ENCODE assay signal across 11 cellular contexts in genomic region chr5:135535820-135536801, GRCh38. TPM values are rescaled to one million over a fixed set of nuclear protein-coding genes. Genes with fewer than 3 reads are reported as not detected.
A peak's percentile ranks its signal among the peaks of the same experiment; 100 is the strongest.
DNase-seq lines count a peak whose midpoint lies in the region; ATAC-seq, FAIRE-seq and TF ChIP-seq lines count a peak whose summit lies in the region.
"Had no signal": no experiment of that assay in that cellular context is flagged by ENCODE, and none has a peak within 500 bp of the region (broad histone marks: within the 10 kb centered on the region; RNA-seq: fewer than 3 reads in every experiment).

TSS of gene NEUROG1 (minus strand) at chr5:135535964. CDS start at chr5:135535690, 274 bp downstream.

- no peak for TF ChIP-seq EP300 in Ishikawa (IDR thresholded peaks at IDR 0.05; ENCODE audit: borderline replicate concordance)

- H4K20me1 ChIP-seq in astrocyte (ENCODE audit: insufficient read depth, low read length) = no peaks in the 10 kb centered on the region

- peaks cover 83% of the 10 kb centered on the region for H3K27me3 ChIP-seq in astrocyte (ENCODE audit: insufficient read depth, low read length)
- peaks cover 23% of the 10 kb centered on the region for H3K27me3 ChIP-seq in CD8-positive, alpha-beta memory T cell (ENCODE audit: insufficient read depth, low read length, poor library complexity, severe bottlenecking)

- H3K27me3 Mint-ChIP-seq in CD14-positive monocyte (ENCODE audit: low read depth in 3 of 3) (peaks cover 95 to 98% (median 96%) of the 10 kb centered on the region in 3 donors), astrocyte (ENCODE audit: low read depth, unreplicated experiment) (peaks cover 86% of the 10 kb centered on the region), naive B cell (peaks cover 84 to 91% (median 91%) of the 10 kb centered on the region in 3 donors)
- H3K27me3 Mint-ChIP-seq in CD8-positive, alpha-beta memory T cell = peaks cover 47 to 87% of the 10 kb centered on the region in 2 donors

- no peak within 1 kb of the TSS for H3K9ac ChIP-seq in astrocyte (ENCODE audit: low read length)

- DNase-seq in CD14-positive monocyte (ENCODE audit: low spot score) (no peak), astrocyte (ENCODE audit: low read depth) (no peak), naive B cell (no peak)
- no peak for DNase-seq in CD8-positive, alpha-beta memory T cell
- DNase-seq: activated CD4-positive, CD25-positive, alpha-beta regulatory T cell; NCI-H446 treated with DMSO at 0.1 percent for 48 hours had no signal

- H3K36me3 ChIP-seq in astrocyte (ENCODE audit: insufficient read depth, low read length) = no peaks in the 10 kb centered on the region
- H3K36me3 ChIP-seq in CD8-positive, alpha-beta memory T cell (ENCODE audit: insufficient read depth, low read length) = no peaks in the 10 kb centered on the region

- no peak within 1 kb of the TSS for H3K27ac ChIP-seq in astrocyte (ENCODE audit: low read depth, low read length)
- no peak within 1 kb of the TSS for H3K27ac ChIP-seq in CD8-positive, alpha-beta memory T cell (ENCODE audit: low read depth, low read length)

- H3K9me3 ChIP-seq in astrocyte (ENCODE audit: insufficient read depth, low read depth, low read length) = peaks cover 3% of the 10 kb centered on the region
- H3K9me3 ChIP-seq in CD8-positive, alpha-beta memory T cell (ENCODE audit: low read length) = no peaks in the 10 kb centered on the region

- no peak within 1 kb of the TSS for H3K4me3 ChIP-seq in astrocyte (ENCODE audit: insufficient read depth, low read depth, low read length)
- no peak within 1 kb of the TSS for H3K4me3 ChIP-seq in CD8-positive, alpha-beta memory T cell (ENCODE audit: low read length)

- H3K4me3 Mint-ChIP-seq in CD14-positive monocyte = peak within 1 kb of the TSS; percentile 20 to 88
- H3K4me3 Mint-ChIP-seq in astrocyte (ENCODE audit: unreplicated experiment) = no peak within 1 kb of the TSS
- H3K4me3 Mint-ChIP-seq in naive B cell = peak within 1 kb of the TSS in 5 of 8 donors; percentile 51 to 81 (median 68)
- peak within 1 kb of the TSS in 1 of 7 donors; percentile 50 for H3K4me3 Mint-ChIP-seq in CD8-positive, alpha-beta memory T cell

- peak within 1 kb of the TSS; percentile 15 for H3K4me2 ChIP-seq in astrocyte (ENCODE audit: low read length)

- no peaks in the 10 kb centered on the region for H3K4me1 ChIP-seq in astrocyte (ENCODE audit: insufficient read depth, low read length)
- H3K4me1 ChIP-seq in CD8-positive, alpha-beta memory T cell (ENCODE audit: insufficient read depth, low read length) = no peaks in the 10 kb centered on the region

- TF ChIP-seq RAD21 in Ishikawa (IDR thresholded peaks at IDR 0.05; ENCODE audit: low read depth) = no peak

- POLR2A ChIA-PET in CD8-positive, alpha-beta memory T cell (lab: Charles Lee) = no interaction called here

- H2AFZ ChIP-seq in astrocyte (ENCODE audit: low read depth, low read length) = peak within 1 kb of the TSS; percentile 34

- no peak for TF ChIP-seq CTCF in CD14-positive monocyte (IDR thresholded peaks at IDR 0.05)
- TF ChIP-seq CTCF in astrocyte (IDR thresholded peaks at IDR 0.05; ENCODE audit: insufficient read depth, low read depth, low read length) = no peak

- H3K27ac Mint-ChIP-seq in CD14-positive monocyte = no peak within 1 kb of the TSS
- no peak within 1 kb of the TSS for H3K27ac Mint-ChIP-seq in astrocyte (ENCODE audit: unreplicated experiment)
- peak within 1 kb of the TSS in 1 of 6 donors; percentile 63 for H3K27ac Mint-ChIP-seq in naive B cell
- H3K27ac Mint-ChIP-seq in CD8-positive, alpha-beta memory T cell = peak within 1 kb of the TSS in 1 of 8 donors; percentile 34

- CTCF ChIA-PET in CD8-positive, alpha-beta memory T cell (lab: Charles Lee) = no interaction called here

- intact Hi-C loops in CD14-positive monocyte (cut with micrococcal nuclease) = no loop called here

- H3K79me2 ChIP-seq in astrocyte (ENCODE audit: insufficient read depth, low read length) = no peaks in the 10 kb centered on the region

- no peak for FAIRE-seq in astrocyte (lab: Jason Lieb, UNC)

- H3K36me3 Mint-ChIP-seq in CD14-positive monocyte (no peaks in the 10 kb centered on the region), astrocyte (ENCODE audit: low read depth, unreplicated experiment) (peaks cover 3% of the 10 kb centered on the region), naive B cell (peaks cover 0 to 7% of the 10 kb centered on the region in 2 donors)
- peaks cover 0 to 1% (median 0%) of the 10 kb centered on the region in 3 donors for H3K36me3 Mint-ChIP-seq in CD8-positive, alpha-beta memory T cell

- H3K9me3 Mint-ChIP-seq in CD14-positive monocyte = peaks cover 0 to 21% (median 10%) of the 10 kb centered on the region in 7 donors
- peaks cover 19% of the 10 kb centered on the region for H3K9me3 Mint-ChIP-seq in astrocyte (ENCODE audit: unreplicated experiment)
- H3K9me3 Mint-ChIP-seq in naive B cell = peaks cover 0 to 3% (median 0%) of the 10 kb centered on the region in 7 donors
- peaks cover 0 to 3% (median 0%) of the 10 kb centered on the region in 5 donors for H3K9me3 Mint-ChIP-seq in CD8-positive, alpha-beta memory T cell

- H3K4me1 Mint-ChIP-seq in CD14-positive monocyte (peaks cover 13% of the 10 kb centered on the region), astrocyte (ENCODE audit: low read depth, unreplicated experiment) (no peaks in the 10 kb centered on the region), naive B cell (peaks cover 5 to 13% (median 6%) of the 10 kb centered on the region in 3 donors)
- peaks cover 5 to 13% (median 13%) of the 10 kb centered on the region in 3 donors for H3K4me1 Mint-ChIP-seq in CD8-positive, alpha-beta memory T cell

- no peak for ATAC-seq in naive B cell (ENCODE audit: low read depth in 2 of 2)
- ATAC-seq in GM19324 (IDR thresholded peaks at IDR 0.05; ENCODE audit: low FRiP score, unreplicated experiment) = no peak
- no peak for ATAC-seq in HG03442 (IDR thresholded peaks at IDR 0.05; ENCODE audit: unreplicated experiment)
- ATAC-seq in HG02798 (IDR thresholded peaks at IDR 0.05; ENCODE audit: poor library complexity, unreplicated experiment) = no peak

TF ChIP-seq in Ishikawa, 13 proteins besides CTCF, POLR2A, EP300 and RAD21:
- peak; percentile 48; the same call in 1 of the 2 replicates for TF ChIP-seq EGR1 (IDR thresholded peaks at IDR 0.05)
- no peak for TF ChIP-seq TEAD4 (IDR thresholded peaks at IDR 0.05)

RNA-seq across cellular contexts. Expression of gene NEUROG1, which starts in this region (rescaled TPM):
- not detected for polyA plus RNA-seq in CD14-positive monocyte
- total RNA-seq in astrocyte = not detected in 2 replicates
- polyA plus RNA-seq in naive B cell (ENCODE audit: low read depth in 6 of 6) = not detected
- not detected for total RNA-seq in CD8-positive, alpha-beta memory T cell
- polyA plus RNA-seq in CD8-positive, alpha-beta memory T cell = not detected
- total RNA-seq: skeletal muscle tissue had no signal
